8 cellular contexts compared by ENCODE assay signal in genomic region chr3:181999314-181999713, GRCh38.
DNase-seq lines count a peak whose midpoint lies in the region; ATAC-seq lines count a peak whose summit lies in the region.
"Had no signal": no experiment of that assay in that cellular context is flagged by ENCODE, and none has a peak within 500 bp of the region (broad histone marks: within the 10 kb centered on the region; RNA-seq: fewer than 3 reads in every experiment).

No MANE protein-coding gene starts in this region.

- H3K9me3 Mint-ChIP-seq in stimulated activated naive B cell treated with anti-CD40 and anti-IgM and Interleukin-4, amounts not matched to agents 10 μg/mL and 1 μg/mL and 100 μg/mL, for 72 hours: no peaks in the 10 kb centered on the region
- H3K9me3 Mint-ChIP-seq in stimulated activated naive CD8-positive, alpha-beta T cell treated with anti-CD3 and anti-CD28 coated beads, Interleukin-15, amount 100 ng/mL, for 72 hours: peaks cover 0 to 11% of the 10 kb centered on the region in 2 donors

- no peak for DNase-seq in stimulated activated naive B cell treated with anti-CD40 and anti-IgM and Interleukin-4, amounts not matched to agents 10 μg/mL and 1 μg/mL and 100 μg/mL, for 72 hours
- no peak for DNase-seq in stimulated activated CD4-positive, alpha-beta T cell treated with anti-CD3 and anti-CD28 coated beads, Interleukin-15, amount 100 ng/mL, for 24 hours
- DNase-seq in stimulated activated naive CD8-positive, alpha-beta T cell treated with anti-CD3 and anti-CD28 coated beads, Interleukin-15, amount 100 ng/mL, for 72 hours: no peak
- no peak for DNase-seq in ureter (ENCODE audit: low spot score)

- H3K4me3 Mint-ChIP-seq in stimulated activated naive B cell treated with anti-CD40 and anti-IgM and Interleukin-4, amounts not matched to agents 10 μg/mL and 1 μg/mL and 100 μg/mL, for 72 hours: no peak overlapping the region
- H3K4me3 Mint-ChIP-seq in stimulated activated naive CD8-positive, alpha-beta T cell treated with anti-CD3 and anti-CD28 coated beads, Interleukin-15, amount 100 ng/mL, for 72 hours: no peak overlapping the region
- H3K4me3 Mint-ChIP-seq: activated naive CD8-positive, alpha-beta T cell had no signal

- ATAC-seq in GM19324 (IDR thresholded peaks at IDR 0.05; ENCODE audit: low FRiP score, unreplicated experiment): peak; percentile 74
- peak; percentile 77 for ATAC-seq in GM21737 (IDR thresholded peaks at IDR 0.05; ENCODE audit: unreplicated experiment)
- ATAC-seq in HG03108 (IDR thresholded peaks at IDR 0.05; ENCODE audit: unreplicated experiment): peak; percentile 74
- ATAC-seq in stimulated activated naive B cell treated with anti-CD40 and anti-IgM and Interleukin-4, amounts not matched to agents 10 μg/mL and 1 μg/mL and 100 μg/mL, for 72 hours (replicated peaks): peak; percentile 41 to 59
- no peak for ATAC-seq in stimulated activated naive CD8-positive, alpha-beta T cell treated with anti-CD3 and anti-CD28 coated beads, Interleukin-15, amount 100 ng/mL, for 72 hours

- H3K27ac Mint-ChIP-seq in stimulated activated naive B cell treated with anti-CD40 and anti-IgM and Interleukin-4, amounts not matched to agents 10 μg/mL and 1 μg/mL and 100 μg/mL, for 72 hours: no peak overlapping the region
- no peak overlapping the region for H3K27ac Mint-ChIP-seq in stimulated activated naive CD8-positive, alpha-beta T cell treated with anti-CD3 and anti-CD28 coated beads, Interleukin-15, amount 100 ng/mL, for 72 hours
- H3K27ac Mint-ChIP-seq: activated naive CD8-positive, alpha-beta T cell had no signal

- H3K27me3 Mint-ChIP-seq in stimulated activated naive B cell treated with anti-CD40 and anti-IgM and Interleukin-4, amounts not matched to agents 10 μg/mL and 1 μg/mL and 100 μg/mL, for 72 hours: no peaks in the 10 kb centered on the region
- no peaks in the 10 kb centered on the region for H3K27me3 Mint-ChIP-seq in stimulated activated naive CD8-positive, alpha-beta T cell treated with anti-CD3 and anti-CD28 coated beads, Interleukin-15, amount 100 ng/mL, for 72 hours
- H3K27me3 Mint-ChIP-seq: activated naive CD8-positive, alpha-beta T cell had no signal

- no peaks in the 10 kb centered on the region for H3K4me1 Mint-ChIP-seq in stimulated activated naive B cell treated with anti-CD40 and anti-IgM and Interleukin-4, amounts not matched to agents 10 μg/mL and 1 μg/mL and 100 μg/mL, for 72 hours
- no peaks in the 10 kb centered on the region for H3K4me1 Mint-ChIP-seq in stimulated activated naive CD8-positive, alpha-beta T cell treated with anti-CD3 and anti-CD28 coated beads, Interleukin-15, amount 100 ng/mL, for 72 hours

- H3K36me3 Mint-ChIP-seq in stimulated activated naive B cell treated with anti-CD40 and anti-IgM and Interleukin-4, amounts not matched to agents 10 μg/mL and 1 μg/mL and 100 μg/mL, for 72 hours: no peaks in the 10 kb centered on the region
- H3K36me3 Mint-ChIP-seq: activated naive CD8-positive, alpha-beta T cell had no signal
